ENCODE assay signal across 13 cellular contexts in genomic region chr11:33478111-33478573, GRCh38.
A peak's percentile ranks its signal among the peaks of the same experiment; 100 is the strongest.
DNase-seq lines count a peak whose midpoint lies in the region; ATAC-seq, FAIRE-seq and TF ChIP-seq lines count a peak whose summit lies in the region.
"Had no signal": no experiment of that assay in that cellular context is flagged by ENCODE, and none has a peak within 500 bp of the region (broad histone marks: within the 10 kb centered on the region; RNA-seq: fewer than 3 reads in every experiment).

No MANE protein-coding gene starts in this region.

- no peak overlapping the region for H2AK5ac ChIP-seq in H1 (ENCODE audit: low read depth, low read length)

- no peak for FAIRE-seq in H1 (lab: Jason Lieb, UNC)
- FAIRE-seq: astrocyte, endothelial cell of umbilical vein, G401.6, TTC549 had no signal

- H3K23ac ChIP-seq in H1 (ENCODE audit: insufficient read length) = no peak overlapping the region

- no peak overlapping the region for H2BK120ac ChIP-seq in H1 (replicated peaks; ENCODE audit: low read depth, low read length)

- no peak overlapping the region for H3K9ac ChIP-seq in H1 (replicated peaks in 1 of 4; ENCODE audit: extremely low read depth in 1 of 4, low read depth in 3 of 4, low read length in 3 of 4)

- H3K27ac ChIP-seq in H1 (ENCODE audit: low read depth, low read length) (no peak overlapping the region), temporal lobe (ENCODE audit: low read depth, low read length) (peak overlapping the region; percentile 51)
- H3K27ac ChIP-seq: thoracic aorta had no signal

- H2AFZ ChIP-seq in H1 (ENCODE audit: low read length) = no peak overlapping the region

- no peak for ATAC-seq in GM21528 (IDR thresholded peaks at IDR 0.05; ENCODE audit: low FRiP score, unreplicated experiment)

- no peak overlapping the region for H3K4ac ChIP-seq in H1 (replicated peaks; ENCODE audit: insufficient read length, low read depth, low read length)

- H3K27me3 ChIP-seq in H1 (replicated peaks in 1 of 4; ENCODE audit: control insufficient read depth in 3 of 4, extremely low read depth in 1 of 4, insufficient read depth in 3 of 4, low read length in 3 of 4) = no peaks in the 10 kb centered on the region

- H2BK20ac ChIP-seq in H1 (ENCODE audit: low read length) = no peak overlapping the region

- peak overlapping the region; percentile 53; the same call in 1 of the 2 replicates for H4K8ac ChIP-seq in H1 (ENCODE audit: extremely low read depth, insufficient read depth, low read length)

- no peak overlapping the region for H4K5ac ChIP-seq in H1 (ENCODE audit: insufficient read length, low read depth, low read length)

- H2BK15ac ChIP-seq in H1 (ENCODE audit: low read length) = no peak overlapping the region

- H3K14ac ChIP-seq in H1 (ENCODE audit: insufficient read length) = no peak overlapping the region

- no peak for TF ChIP-seq POLR2A in H1 (IDR thresholded peaks at IDR 0.05; ENCODE audit: control extremely low read depth in 1 of 2, low read depth in 2 of 2, low read length in 2 of 2)

- no peak overlapping the region for H4K91ac ChIP-seq in H1 (replicated peaks; ENCODE audit: insufficient read length, low read length)

- H3K79me2 ChIP-seq in H1 (ENCODE audit: control insufficient read depth in 1 of 2, insufficient read depth in 2 of 2, low read length in 2 of 2) = no peaks in the 10 kb centered on the region

- TF ChIP-seq CTCF in H1 (IDR thresholded peaks at IDR 0.05; ENCODE audit: control extremely low read depth in 1 of 3, insufficient read depth in 1 of 3, low read depth in 1 of 3, low read length in 3 of 3) = no peak

- no peak overlapping the region for H3K18ac ChIP-seq in H1 (ENCODE audit: extremely low read depth, low read length)

- no peaks in the 10 kb centered on the region for H3K9me3 ChIP-seq in H1 (ENCODE audit: insufficient read depth in 2 of 2, low read depth in 1 of 2, low read length in 1 of 2)
- H3K9me3 ChIP-seq: thoracic aorta had no signal

- H3K4me1 ChIP-seq in H1 (replicated peaks in 1 of 4; ENCODE audit: control insufficient read depth in 3 of 4, insufficient read depth in 4 of 4, low read length in 3 of 4) = 0 out of 7 replicates have a peak, but pooled peaks cover 0 to 3% (median 0%) of the 10 kb centered on the region in 4 experiments

- no peaks in the 10 kb centered on the region; the same call in 1 of the 2 replicates for H3K23me2 ChIP-seq in H1 (ENCODE audit: low read depth, low read length)

- no peaks in the 10 kb centered on the region for H3K79me1 ChIP-seq in H1 (ENCODE audit: low read depth, low read length)

- TF ChIP-seq RAD21 in H1 (IDR thresholded peaks at IDR 0.05 in 1 of 2, conservative IDR thresholded peaks at IDR 0.05 in 1 of 2; ENCODE audit: low read depth in 2 of 2, low read length in 2 of 2) = no peak

- CTCF ChIA-PET in H1 (lab: Charles Lee; ENCODE audit: partially characterized antibody) = interaction anchor here (0.7 to 1.4 kb wide), 5 partner anchors 18 to 211 kb away, joined by 3 read pairs; no protein-coding TSS in a partner anchor

- POLR2A ChIA-PET in H1 (lab: Charles Lee; ENCODE audit: partially characterized antibody) = no interaction called here

- no peak overlapping the region for H3K4me3 ChIP-seq in H1 (ENCODE audit: extremely low read depth in 1 of 4, insufficient read depth in 2 of 4, low read depth in 3 of 4, low read length in 4 of 4)
- H3K4me3 ChIP-seq: thoracic aorta had no signal

- no peak for TF ChIP-seq EP300 in H1 (IDR thresholded peaks at IDR 0.05; ENCODE audit: borderline replicate concordance in 1 of 2, low read depth in 2 of 2, low read length in 2 of 2)

- no peaks in the 10 kb centered on the region for H4K20me1 ChIP-seq in H1 (replicated peaks in 1 of 2; ENCODE audit: control insufficient read depth in 1 of 2, insufficient read depth in 2 of 2, low read length in 2 of 2)

- no peaks in the 10 kb centered on the region for H3K36me3 ChIP-seq in H1 (ENCODE audit: control insufficient read depth in 2 of 4, insufficient read depth in 4 of 4, low read length in 3 of 4)
- H3K36me3 ChIP-seq: thoracic aorta had no signal

- H3K56ac ChIP-seq in H1 (replicated peaks; ENCODE audit: insufficient read length, low read depth, low read length) = no peak overlapping the region

- no peak overlapping the region for H3K4me2 ChIP-seq in H1 (ENCODE audit: insufficient read depth in 1 of 2, low read depth in 2 of 2, low read length in 2 of 2)

- no peak overlapping the region for H2BK12ac ChIP-seq in H1 (ENCODE audit: low read depth, low read length)

- no peak overlapping the region for H2BK5ac ChIP-seq in H1 (ENCODE audit: low read depth, low read length)

- DNase-seq in NCI-H82 (lab: John Stamatoyannopoulos, UW) (peak; percentile 58), NCI-H82 treated with DMSO at 0.1 percent for 48 hours (lab: John Stamatoyannopoulos, UW; ENCODE audit: unreplicated experiment) (no peak), NCI-H2171 treated with DMSO at 0.1 percent for 48 hours (lab: John Stamatoyannopoulos, UW) (peak; percentile 99), H1 (ENCODE audit: low read depth in 1 of 2, low spot score in 2 of 2) (no peak), HPDE6-E6E7 (ENCODE audit: extremely low spot score) (no peak), islet precursor cell (no peak)

- WGBS in H1 (ENCODE audit: extremely low coverage in 1 of 2, insufficient coverage in 1 of 2, insufficient read length in 1 of 2, insufficient replicate concordance in 2 of 2, low coverage in 1 of 2, low lambda C conversion rate in 2 of 2, missing lambda C conversion rate in 1 of 2), 2 experiments = 80% methylated on average over 7 of the region's 7 CpGs; no CpG with 5 or more reads in 1 of the 2 experiments

TF ChIP-seq in H1, 55 proteins besides CTCF, POLR2A, EP300 and RAD21:
- TF ChIP-seq RFX5 (IDR thresholded peaks at IDR 0.05; ENCODE audit: borderline replicate concordance, low read depth, low read length) (0 out of 2 replicates have a peak, but pooled peaks have one; percentile 20), CEBPB (IDR thresholded peaks at IDR 0.05; ENCODE audit: low read depth, low read length) (peak; percentile 51), GTF2F1 (IDR thresholded peaks at IDR 0.05; ENCODE audit: borderline replicate concordance, low read depth, low read length) (no peak)
TF ChIP-seq in H1: peak in this region for 2.

Comparison
In these comparisons a context has a peak if more than half of its experiments do, and no peak if none do; other contexts are left out.
1. DNase-seq: peak in NCI-H82 (single experiment) and NCI-H2171 treated with DMSO at 0.1 percent for 48 hours (single experiment); none in NCI-H82 treated with DMSO at 0.1 percent for 48 hours (single experiment), H1 (0 of 2), HPDE6-E6E7 (single experiment) and islet precursor cell (single experiment).